ENCODE assay signal across 1 cellular context in genomic region chr18:27378396-27379094, GRCh38.
TF ChIP-seq lines count a peak whose summit lies in the region.

No MANE protein-coding gene starts in this region.

TF ChIP-seq in H1, 55 proteins besides CTCF, POLR2A, EP300 and RAD21 (continued from another document):
- no peak for TF ChIP-seq GTF2F1 (IDR thresholded peaks at IDR 0.05; ENCODE audit: borderline replicate concordance, low read depth, low read length)
